ENCODE assay signal across 1 cellular context in the genomic region with DNA sequence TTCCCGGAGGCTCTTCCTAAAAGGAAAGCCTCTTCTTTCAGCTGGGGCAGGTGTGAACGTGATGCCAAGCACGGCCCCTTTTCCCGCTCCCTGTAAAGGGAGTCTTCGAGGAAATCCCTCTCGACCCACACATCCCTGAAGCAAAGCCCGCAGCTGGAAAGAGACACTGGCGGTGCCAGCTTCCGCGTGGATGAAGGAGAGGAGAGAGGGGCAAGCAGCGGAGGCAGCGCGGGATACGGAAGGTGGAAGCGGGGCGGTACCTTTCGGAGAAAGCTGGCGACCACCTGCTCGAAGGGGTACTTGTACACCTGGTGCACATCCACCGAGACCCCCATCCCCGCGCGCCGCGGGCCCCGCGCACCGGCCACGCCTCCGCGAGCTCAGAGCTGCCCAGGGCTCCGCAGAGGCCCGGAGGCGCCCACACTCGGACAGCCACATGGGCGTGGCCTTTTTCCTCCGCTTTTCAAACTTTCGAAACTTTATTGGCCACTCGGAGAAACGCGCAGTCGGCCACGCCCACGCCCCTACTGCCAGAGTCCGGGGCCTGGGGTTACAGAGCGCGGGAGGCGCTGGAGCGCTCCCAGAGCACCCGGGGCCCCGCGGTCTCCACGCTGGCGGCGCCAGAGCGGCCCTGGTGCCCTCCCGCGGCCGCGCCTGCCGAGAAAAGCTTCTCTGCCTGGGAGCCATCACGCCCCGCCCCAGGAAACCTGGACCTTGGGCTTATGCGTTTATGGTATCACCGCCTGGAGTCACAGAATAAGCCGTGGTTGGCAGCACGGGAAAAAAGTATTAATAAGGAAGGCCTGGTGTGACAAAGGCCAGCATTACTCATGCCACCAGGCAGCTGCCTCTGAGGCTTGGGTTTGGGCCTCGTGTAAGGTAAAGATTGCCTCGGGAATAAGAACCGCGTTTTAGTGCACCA.
TF ChIP-seq lines count a peak whose summit lies in the region.

A gene (minus strand): TSS at position 426 of the 922 bp plus-strand sequence. CDS start 91 bp downstream, at position 335.

TF ChIP-seq in HepG2, 621 proteins besides CTCF, POLR2A, EP300 and RAD21 (continued from another document and continues in another):
- TF ChIP-seq, protein P1, sequence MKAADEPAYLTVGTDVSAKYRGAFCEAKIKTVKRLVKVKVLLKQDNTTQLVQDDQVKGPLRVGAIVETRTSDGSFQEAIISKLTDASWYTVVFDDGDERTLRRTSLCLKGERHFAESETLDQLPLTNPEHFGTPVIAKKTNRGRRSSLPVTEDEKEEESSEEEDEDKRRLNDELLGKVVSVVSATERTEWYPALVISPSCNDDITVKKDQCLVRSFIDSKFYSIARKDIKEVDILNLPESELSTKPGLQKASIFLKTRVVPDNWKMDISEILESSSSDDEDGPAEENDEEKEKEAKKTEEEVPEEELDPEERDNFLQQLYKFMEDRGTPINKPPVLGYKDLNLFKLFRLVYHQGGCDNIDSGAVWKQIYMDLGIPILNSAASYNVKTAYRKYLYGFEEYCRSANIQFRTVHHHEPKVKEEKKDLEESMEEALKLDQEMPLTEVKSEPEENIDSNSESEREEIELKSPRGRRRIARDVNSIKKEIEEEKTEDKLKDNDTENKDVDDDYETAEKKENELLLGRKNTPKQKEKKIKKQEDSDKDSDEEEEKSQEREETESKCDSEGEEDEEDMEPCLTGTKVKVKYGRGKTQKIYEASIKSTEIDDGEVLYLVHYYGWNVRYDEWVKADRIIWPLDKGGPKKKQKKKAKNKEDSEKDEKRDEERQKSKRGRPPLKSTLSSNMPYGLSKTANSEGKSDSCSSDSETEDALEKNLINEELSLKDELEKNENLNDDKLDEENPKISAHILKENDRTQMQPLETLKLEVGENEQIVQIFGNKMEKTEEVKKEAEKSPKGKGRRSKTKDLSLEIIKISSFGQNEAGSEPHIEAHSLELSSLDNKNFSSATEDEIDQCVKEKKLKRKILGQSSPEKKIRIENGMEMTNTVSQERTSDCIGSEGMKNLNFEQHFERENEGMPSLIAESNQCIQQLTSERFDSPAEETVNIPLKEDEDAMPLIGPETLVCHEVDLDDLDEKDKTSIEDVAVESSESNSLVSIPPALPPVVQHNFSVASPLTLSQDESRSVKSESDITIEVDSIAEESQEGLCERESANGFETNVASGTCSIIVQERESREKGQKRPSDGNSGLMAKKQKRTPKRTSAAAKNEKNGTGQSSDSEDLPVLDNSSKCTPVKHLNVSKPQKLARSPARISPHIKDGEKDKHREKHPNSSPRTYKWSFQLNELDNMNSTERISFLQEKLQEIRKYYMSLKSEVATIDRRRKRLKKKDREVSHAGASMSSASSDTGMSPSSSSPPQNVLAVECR (CRISPR knock-in tag; IDR thresholded peaks at IDR 0.05; ENCODE audit: borderline replicate concordance), result peak; percentile 85
- TF ChIP-seq, protein P2, sequence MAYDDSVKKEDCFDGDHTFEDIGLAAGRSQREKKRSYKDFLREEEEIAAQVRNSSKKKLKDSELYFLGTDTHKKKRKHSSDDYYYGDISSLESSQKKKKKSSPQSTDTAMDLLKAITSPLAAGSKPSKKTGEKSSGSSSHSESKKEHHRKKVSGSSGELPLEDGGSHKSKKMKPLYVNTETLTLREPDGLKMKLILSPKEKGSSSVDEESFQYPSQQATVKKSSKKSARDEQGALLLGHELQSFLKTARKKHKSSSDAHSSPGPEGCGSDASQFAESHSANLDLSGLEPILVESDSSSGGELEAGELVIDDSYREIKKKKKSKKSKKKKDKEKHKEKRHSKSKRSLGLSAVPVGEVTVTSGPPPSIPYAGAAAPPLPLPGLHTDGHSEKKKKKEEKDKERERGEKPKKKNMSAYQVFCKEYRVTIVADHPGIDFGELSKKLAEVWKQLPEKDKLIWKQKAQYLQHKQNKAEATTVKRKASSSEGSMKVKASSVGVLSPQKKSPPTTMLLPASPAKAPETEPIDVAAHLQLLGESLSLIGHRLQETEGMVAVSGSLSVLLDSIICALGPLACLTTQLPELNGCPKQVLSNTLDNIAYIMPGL (CRISPR knock-in tag; IDR thresholded peaks at IDR 0.05; ENCODE audit: borderline replicate concordance in 1 of 2, low read depth in 1 of 2), result peak; percentile 80 to 83; a peak in 2 of 4 replicates
- TF ChIP-seq, protein P3, sequence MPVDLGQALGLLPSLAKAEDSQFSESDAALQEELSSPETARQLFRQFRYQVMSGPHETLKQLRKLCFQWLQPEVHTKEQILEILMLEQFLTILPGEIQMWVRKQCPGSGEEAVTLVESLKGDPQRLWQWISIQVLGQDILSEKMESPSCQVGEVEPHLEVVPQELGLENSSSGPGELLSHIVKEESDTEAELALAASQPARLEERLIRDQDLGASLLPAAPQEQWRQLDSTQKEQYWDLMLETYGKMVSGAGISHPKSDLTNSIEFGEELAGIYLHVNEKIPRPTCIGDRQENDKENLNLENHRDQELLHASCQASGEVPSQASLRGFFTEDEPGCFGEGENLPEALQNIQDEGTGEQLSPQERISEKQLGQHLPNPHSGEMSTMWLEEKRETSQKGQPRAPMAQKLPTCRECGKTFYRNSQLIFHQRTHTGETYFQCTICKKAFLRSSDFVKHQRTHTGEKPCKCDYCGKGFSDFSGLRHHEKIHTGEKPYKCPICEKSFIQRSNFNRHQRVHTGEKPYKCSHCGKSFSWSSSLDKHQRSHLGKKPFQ (CRISPR knock-in tag; IDR thresholded peaks at IDR 0.05; ENCODE audit: insufficient replicate concordance), result peak; percentile 58
- TF ChIP-seq, protein P4, sequence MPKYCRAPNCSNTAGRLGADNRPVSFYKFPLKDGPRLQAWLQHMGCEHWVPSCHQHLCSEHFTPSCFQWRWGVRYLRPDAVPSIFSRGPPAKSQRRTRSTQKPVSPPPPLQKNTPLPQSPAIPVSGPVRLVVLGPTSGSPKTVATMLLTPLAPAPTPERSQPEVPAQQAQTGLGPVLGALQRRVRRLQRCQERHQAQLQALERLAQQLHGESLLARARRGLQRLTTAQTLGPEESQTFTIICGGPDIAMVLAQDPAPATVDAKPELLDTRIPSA (CRISPR knock-in tag; IDR thresholded peaks at IDR 0.05; ENCODE audit: borderline replicate concordance), result peak; percentile 41; the same call in 1 of the 2 replicates
- TF ChIP-seq KLF15 (CRISPR knock-in tag; IDR thresholded peaks at IDR 0.05; ENCODE audit: borderline replicate concordance), result 0 out of 2 replicates have a peak, but pooled peaks have one; percentile 10
- TF ChIP-seq ZNF709 (CRISPR knock-in tag; IDR thresholded peaks at IDR 0.05), result peak; percentile 93; the same call in 1 of the 2 replicates
- peak; percentile 19; the same call in 1 of the 2 replicates for TF ChIP-seq SIX4 (CRISPR knock-in tag; IDR thresholded peaks at IDR 0.05)
- TF ChIP-seq GLI4 (CRISPR knock-in tag; IDR thresholded peaks at IDR 0.05; ENCODE audit: borderline replicate concordance), result peak; percentile 36; the same call in 1 of the 2 replicates
- TF ChIP-seq ZNF256 (CRISPR knock-in tag; conservative IDR thresholded peaks at IDR 0.05), result 0 out of 2 replicates have a peak, but pooled peaks have one; percentile 18
- peak; percentile 59; the same call in 1 of the 2 replicates for TF ChIP-seq FOXC1 (CRISPR knock-in tag; IDR thresholded peaks at IDR 0.05; ENCODE audit: borderline replicate concordance)
- TF ChIP-seq MTA3 (CRISPR knock-in tag; IDR thresholded peaks at IDR 0.05), result no peak
- 0 out of 2 replicates have a peak, but pooled peaks have one; percentile 19 for TF ChIP-seq ZNF335 (CRISPR knock-in tag; IDR thresholded peaks at IDR 0.05)
- TF ChIP-seq TAF1 (CRISPR knock-in tag; IDR thresholded peaks at IDR 0.05), result peak; percentile 74
- TF ChIP-seq NFYC (CRISPR knock-in tag; IDR thresholded peaks at IDR 0.05), result peak; percentile 60
- TF ChIP-seq FOXK2 (IDR thresholded peaks at IDR 0.05), result no peak
- peak; percentile 34; the same call in 1 of the 2 replicates for TF ChIP-seq ZSCAN9 (CRISPR knock-in tag; IDR thresholded peaks at IDR 0.05; ENCODE audit: borderline replicate concordance)
- TF ChIP-seq RELA (CRISPR knock-in tag; IDR thresholded peaks at IDR 0.05), result no peak
- 0 out of 2 replicates have a peak, but pooled peaks have one; percentile 22 for TF ChIP-seq ZNF652 (CRISPR knock-in tag; IDR thresholded peaks at IDR 0.05; ENCODE audit: borderline replicate concordance, low read depth)
- peak; percentile 7; the same call in 1 of the 2 replicates for TF ChIP-seq GFI1 (CRISPR knock-in tag; IDR thresholded peaks at IDR 0.05; ENCODE audit: borderline replicate concordance)
- TF ChIP-seq KDM3A (CRISPR knock-in tag; IDR thresholded peaks at IDR 0.05; ENCODE audit: low read depth), result peak; percentile 77
- TF ChIP-seq TCF12 (IDR thresholded peaks at IDR 0.05), result no peak
- TF ChIP-seq TCF12 (CRISPR knock-in tag; IDR thresholded peaks at IDR 0.05), result peak; percentile 24; the same call in 1 of the 2 replicates
- no peak for TF ChIP-seq ZNF33A (CRISPR knock-in tag; IDR thresholded peaks at IDR 0.05; ENCODE audit: borderline replicate concordance)
- TF ChIP-seq, protein P5, sequence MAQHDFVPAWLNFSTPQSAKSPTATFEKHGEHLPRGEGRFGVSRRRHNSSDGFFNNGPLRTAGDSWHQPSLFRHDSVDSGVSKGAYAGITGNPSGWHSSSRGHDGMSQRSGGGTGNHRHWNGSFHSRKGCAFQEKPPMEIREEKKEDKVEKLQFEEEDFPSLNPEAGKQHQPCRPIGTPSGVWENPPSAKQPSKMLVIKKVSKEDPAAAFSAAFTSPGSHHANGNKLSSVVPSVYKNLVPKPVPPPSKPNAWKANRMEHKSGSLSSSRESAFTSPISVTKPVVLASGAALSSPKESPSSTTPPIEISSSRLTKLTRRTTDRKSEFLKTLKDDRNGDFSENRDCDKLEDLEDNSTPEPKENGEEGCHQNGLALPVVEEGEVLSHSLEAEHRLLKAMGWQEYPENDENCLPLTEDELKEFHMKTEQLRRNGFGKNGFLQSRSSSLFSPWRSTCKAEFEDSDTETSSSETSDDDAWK (CRISPR knock-in tag; IDR thresholded peaks at IDR 0.05), result no peak
- TF ChIP-seq THYN1 (CRISPR knock-in tag; IDR thresholded peaks at IDR 0.05; ENCODE audit: borderline replicate concordance, low read depth), result no peak
- TF ChIP-seq RXRA (CRISPR knock-in tag; IDR thresholded peaks at IDR 0.05), result peak; percentile 80; the same call in 1 of the 2 replicates
- TF ChIP-seq ZNF543 (CRISPR knock-in tag; IDR thresholded peaks at IDR 0.05), result peak; percentile 51; the same call in 1 of the 2 replicates
- TF ChIP-seq, protein P6, sequence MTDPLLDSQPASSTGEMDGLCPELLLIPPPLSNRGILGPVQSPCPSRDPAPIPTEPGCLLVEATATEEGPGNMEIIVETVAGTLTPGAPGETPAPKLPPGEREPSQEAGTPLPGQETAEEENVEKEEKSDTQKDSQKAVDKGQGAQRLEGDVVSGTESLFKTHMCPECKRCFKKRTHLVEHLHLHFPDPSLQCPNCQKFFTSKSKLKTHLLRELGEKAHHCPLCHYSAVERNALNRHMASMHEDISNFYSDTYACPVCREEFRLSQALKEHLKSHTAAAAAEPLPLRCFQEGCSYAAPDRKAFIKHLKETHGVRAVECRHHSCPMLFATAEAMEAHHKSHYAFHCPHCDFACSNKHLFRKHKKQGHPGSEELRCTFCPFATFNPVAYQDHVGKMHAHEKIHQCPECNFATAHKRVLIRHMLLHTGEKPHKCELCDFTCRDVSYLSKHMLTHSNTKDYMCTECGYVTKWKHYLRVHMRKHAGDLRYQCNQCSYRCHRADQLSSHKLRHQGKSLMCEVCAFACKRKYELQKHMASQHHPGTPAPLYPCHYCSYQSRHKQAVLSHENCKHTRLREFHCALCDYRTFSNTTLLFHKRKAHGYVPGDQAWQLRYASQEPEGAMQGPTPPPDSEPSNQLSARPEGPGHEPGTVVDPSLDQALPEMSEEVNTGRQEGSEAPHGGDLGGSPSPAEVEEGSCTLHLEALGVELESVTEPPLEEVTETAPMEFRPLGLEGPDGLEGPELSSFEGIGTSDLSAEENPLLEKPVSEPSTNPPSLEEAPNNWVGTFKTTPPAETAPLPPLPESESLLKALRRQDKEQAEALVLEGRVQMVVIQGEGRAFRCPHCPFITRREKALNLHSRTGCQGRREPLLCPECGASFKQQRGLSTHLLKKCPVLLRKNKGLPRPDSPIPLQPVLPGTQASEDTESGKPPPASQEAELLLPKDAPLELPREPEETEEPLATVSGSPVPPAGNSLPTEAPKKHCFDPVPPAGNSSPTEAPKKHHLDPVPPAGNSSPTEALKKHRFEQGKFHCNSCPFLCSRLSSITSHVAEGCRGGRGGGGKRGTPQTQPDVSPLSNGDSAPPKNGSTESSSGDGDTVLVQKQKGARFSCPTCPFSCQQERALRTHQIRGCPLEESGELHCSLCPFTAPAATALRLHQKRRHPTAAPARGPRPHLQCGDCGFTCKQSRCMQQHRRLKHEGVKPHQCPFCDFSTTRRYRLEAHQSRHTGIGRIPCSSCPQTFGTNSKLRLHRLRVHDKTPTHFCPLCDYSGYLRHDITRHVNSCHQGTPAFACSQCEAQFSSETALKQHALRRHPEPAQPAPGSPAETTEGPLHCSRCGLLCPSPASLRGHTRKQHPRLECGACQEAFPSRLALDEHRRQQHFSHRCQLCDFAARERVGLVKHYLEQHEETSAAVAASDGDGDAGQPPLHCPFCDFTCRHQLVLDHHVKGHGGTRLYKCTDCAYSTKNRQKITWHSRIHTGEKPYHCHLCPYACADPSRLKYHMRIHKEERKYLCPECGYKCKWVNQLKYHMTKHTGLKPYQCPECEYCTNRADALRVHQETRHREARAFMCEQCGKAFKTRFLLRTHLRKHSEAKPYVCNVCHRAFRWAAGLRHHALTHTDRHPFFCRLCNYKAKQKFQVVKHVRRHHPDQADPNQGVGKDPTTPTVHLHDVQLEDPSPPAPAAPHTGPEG (CRISPR knock-in tag; IDR thresholded peaks at IDR 0.05), result peak; percentile 49; the same call in 1 of the 2 replicates
- TF ChIP-seq PHF21A (CRISPR knock-in tag; IDR thresholded peaks at IDR 0.05), result peak; percentile 93
- TF ChIP-seq MED8 (CRISPR knock-in tag; IDR thresholded peaks at IDR 0.05; ENCODE audit: insufficient replicate concordance), result peak; percentile 71
- TF ChIP-seq NFIB (CRISPR knock-in tag; IDR thresholded peaks at IDR 0.05; ENCODE audit: borderline replicate concordance), result no peak
- TF ChIP-seq JUN (CRISPR knock-in tag; IDR thresholded peaks at IDR 0.05), result no peak
- no peak for TF ChIP-seq SMC3 (IDR thresholded peaks at IDR 0.05; ENCODE audit: low read length)
- TF ChIP-seq CHCHD3 (CRISPR knock-in tag; IDR thresholded peaks at IDR 0.05), result no peak
- no peak for TF ChIP-seq KLF13 (CRISPR knock-in tag; IDR thresholded peaks at IDR 0.05)
- TF ChIP-seq BRD4 (CRISPR knock-in tag; IDR thresholded peaks at IDR 0.05), result no peak; the same call in 1 of the 2 replicates
